Comparison of ENCODE assay signal across 1 cellular context in the genomic region with DNA sequence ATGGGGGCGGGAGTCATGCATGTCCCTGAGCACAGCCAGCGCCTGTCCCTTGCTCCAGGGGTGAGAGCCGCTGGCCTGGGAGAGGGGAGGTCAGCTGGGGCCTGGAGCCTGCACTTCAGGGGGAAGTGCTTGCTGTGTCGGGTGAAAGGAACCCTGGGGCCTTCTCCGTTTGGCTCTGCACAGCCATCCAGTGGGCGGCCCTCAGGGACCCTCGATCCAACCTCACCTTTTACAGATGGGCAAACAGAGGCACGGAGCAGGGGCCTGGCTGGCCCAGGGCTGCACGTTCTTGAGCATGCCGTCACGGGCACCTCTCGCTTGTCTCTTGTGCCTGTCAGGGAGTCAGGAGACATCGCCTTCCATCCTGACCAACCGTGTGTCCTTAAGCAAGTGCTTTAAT.
TF ChIP-seq lines count a peak whose summit lies in the region.

No MANE protein-coding gene starts in this region.

TF ChIP-seq in HepG2, 621 proteins besides CTCF, POLR2A, EP300 and RAD21:
- TF ChIP-seq ZFP37 (CRISPR knock-in tag; IDR thresholded peaks at IDR 0.05; ENCODE audit: borderline replicate concordance), result no peak
- TF ChIP-seq NRL (CRISPR knock-in tag; IDR thresholded peaks at IDR 0.05; ENCODE audit: borderline replicate concordance), result no peak
- no peak for TF ChIP-seq ZNF530 (CRISPR knock-in tag; IDR thresholded peaks at IDR 0.05; ENCODE audit: low read depth)
- TF ChIP-seq RARA (CRISPR knock-in tag; IDR thresholded peaks at IDR 0.05), result 0 out of 2 replicates have a peak, but pooled peaks have one; percentile 6
